In genomic region chr11:49851511-49851910, GRCh38 we compare ENCODE assay signal across 8 cellular contexts.
"Had no signal": no experiment of that assay in that cellular context is flagged by ENCODE, and none has a peak within 500 bp of the region (broad histone marks: within the 10 kb centered on the region; RNA-seq: fewer than 3 reads in every experiment).

No MANE protein-coding gene starts in this region.

- H3K4me3 ChIP-seq: HAP-1, K562 had no signal

- DNase-seq: GOT3, H7, HFFc6, IMR-90, KG1 had no signal

- ATAC-seq: HCT116, K562 had no signal

- H3K36me3 ChIP-seq: HAP-1 had no signal
